In the genomic region with DNA sequence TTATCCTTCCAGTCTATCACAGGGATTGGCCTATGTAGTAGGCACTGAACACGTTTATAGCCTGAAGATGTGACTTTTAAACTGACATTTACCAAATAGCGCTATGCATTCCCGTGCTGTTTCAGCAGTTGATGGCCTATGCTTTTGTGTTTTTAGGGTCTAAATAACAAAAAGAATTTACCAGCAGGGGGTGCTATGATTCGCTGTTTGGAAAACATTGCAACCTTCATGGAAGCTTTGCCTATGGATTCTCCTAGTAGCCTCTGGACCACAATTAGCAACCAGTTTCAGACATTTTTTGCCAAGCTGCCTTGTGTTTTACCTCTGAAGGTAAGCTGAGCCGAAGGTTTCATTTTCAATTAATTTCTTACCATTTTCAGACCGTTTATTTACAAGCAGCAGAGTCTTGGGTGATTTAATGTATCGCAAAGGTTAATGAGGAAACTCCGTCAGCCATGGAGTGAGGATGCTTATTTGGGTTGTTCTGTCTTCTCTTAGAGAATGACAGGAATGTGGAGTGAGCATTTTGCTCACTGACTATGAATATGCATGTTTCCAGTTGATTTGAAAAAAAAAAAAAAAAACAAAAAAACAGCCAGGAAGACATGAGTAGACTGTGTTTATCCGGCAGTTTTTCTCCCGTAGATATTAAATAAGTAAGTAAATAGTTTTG, we compare ENCODE assay signal across 1 cellular context.
TF ChIP-seq lines count a peak whose summit lies in the region.

No MANE protein-coding gene starts in this region.

TF ChIP-seq in H1, 55 proteins besides CTCF, POLR2A, EP300 and RAD21 (continued from another document):
- TF ChIP-seq, protein P1, sequence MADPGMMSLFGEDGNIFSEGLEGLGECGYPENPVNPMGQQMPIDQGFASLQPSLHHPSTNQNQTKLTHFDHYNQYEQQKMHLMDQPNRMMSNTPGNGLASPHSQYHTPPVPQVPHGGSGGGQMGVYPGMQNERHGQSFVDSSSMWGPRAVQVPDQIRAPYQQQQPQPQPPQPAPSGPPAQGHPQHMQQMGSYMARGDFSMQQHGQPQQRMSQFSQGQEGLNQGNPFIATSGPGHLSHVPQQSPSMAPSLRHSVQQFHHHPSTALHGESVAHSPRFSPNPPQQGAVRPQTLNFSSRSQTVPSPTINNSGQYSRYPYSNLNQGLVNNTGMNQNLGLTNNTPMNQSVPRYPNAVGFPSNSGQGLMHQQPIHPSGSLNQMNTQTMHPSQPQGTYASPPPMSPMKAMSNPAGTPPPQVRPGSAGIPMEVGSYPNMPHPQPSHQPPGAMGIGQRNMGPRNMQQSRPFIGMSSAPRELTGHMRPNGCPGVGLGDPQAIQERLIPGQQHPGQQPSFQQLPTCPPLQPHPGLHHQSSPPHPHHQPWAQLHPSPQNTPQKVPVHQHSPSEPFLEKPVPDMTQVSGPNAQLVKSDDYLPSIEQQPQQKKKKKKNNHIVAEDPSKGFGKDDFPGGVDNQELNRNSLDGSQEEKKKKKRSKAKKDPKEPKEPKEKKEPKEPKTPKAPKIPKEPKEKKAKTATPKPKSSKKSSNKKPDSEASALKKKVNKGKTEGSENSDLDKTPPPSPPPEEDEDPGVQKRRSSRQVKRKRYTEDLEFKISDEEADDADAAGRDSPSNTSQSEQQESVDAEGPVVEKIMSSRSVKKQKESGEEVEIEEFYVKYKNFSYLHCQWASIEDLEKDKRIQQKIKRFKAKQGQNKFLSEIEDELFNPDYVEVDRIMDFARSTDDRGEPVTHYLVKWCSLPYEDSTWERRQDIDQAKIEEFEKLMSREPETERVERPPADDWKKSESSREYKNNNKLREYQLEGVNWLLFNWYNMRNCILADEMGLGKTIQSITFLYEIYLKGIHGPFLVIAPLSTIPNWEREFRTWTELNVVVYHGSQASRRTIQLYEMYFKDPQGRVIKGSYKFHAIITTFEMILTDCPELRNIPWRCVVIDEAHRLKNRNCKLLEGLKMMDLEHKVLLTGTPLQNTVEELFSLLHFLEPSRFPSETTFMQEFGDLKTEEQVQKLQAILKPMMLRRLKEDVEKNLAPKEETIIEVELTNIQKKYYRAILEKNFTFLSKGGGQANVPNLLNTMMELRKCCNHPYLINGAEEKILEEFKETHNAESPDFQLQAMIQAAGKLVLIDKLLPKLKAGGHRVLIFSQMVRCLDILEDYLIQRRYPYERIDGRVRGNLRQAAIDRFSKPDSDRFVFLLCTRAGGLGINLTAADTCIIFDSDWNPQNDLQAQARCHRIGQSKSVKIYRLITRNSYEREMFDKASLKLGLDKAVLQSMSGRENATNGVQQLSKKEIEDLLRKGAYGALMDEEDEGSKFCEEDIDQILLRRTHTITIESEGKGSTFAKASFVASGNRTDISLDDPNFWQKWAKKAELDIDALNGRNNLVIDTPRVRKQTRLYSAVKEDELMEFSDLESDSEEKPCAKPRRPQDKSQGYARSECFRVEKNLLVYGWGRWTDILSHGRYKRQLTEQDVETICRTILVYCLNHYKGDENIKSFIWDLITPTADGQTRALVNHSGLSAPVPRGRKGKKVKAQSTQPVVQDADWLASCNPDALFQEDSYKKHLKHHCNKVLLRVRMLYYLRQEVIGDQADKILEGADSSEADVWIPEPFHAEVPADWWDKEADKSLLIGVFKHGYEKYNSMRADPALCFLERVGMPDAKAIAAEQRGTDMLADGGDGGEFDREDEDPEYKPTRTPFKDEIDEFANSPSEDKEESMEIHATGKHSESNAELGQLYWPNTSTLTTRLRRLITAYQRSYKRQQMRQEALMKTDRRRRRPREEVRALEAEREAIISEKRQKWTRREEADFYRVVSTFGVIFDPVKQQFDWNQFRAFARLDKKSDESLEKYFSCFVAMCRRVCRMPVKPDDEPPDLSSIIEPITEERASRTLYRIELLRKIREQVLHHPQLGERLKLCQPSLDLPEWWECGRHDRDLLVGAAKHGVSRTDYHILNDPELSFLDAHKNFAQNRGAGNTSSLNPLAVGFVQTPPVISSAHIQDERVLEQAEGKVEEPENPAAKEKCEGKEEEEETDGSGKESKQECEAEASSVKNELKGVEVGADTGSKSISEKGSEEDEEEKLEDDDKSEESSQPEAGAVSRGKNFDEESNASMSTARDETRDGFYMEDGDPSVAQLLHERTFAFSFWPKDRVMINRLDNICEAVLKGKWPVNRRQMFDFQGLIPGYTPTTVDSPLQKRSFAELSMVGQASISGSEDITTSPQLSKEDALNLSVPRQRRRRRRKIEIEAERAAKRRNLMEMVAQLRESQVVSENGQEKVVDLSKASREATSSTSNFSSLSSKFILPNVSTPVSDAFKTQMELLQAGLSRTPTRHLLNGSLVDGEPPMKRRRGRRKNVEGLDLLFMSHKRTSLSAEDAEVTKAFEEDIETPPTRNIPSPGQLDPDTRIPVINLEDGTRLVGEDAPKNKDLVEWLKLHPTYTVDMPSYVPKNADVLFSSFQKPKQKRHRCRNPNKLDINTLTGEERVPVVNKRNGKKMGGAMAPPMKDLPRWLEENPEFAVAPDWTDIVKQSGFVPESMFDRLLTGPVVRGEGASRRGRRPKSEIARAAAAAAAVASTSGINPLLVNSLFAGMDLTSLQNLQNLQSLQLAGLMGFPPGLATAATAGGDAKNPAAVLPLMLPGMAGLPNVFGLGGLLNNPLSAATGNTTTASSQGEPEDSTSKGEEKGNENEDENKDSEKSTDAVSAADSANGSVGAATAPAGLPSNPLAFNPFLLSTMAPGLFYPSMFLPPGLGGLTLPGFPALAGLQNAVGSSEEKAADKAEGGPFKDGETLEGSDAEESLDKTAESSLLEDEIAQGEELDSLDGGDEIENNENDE (IDR thresholded peaks at IDR 0.05; ENCODE audit: insufficient replicate concordance, low read length) = no peak
